Comparison of ENCODE assay signal across 18 cellular contexts in the genomic region with DNA sequence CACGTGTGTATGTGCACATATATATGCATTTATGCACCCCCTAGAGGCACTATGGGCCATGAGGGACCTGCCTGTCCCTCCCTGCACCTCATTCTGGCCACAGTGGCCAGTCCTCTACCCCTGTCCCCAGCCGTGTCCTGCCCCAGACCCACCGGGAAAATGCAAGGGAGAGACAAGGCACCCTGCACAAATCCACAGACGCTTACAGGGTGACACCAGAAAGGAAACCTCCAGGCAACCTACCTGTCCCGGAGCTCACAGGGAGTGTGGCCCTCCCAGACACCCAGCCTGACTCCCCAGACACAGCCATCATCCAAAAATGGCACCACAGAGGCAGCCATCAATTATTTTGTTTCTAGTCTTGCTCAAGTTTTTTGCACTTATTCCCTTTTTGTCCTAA.
DNase-seq lines count a peak whose midpoint lies in the region; ATAC-seq and TF ChIP-seq lines count a peak whose summit lies in the region.
"Had no signal": no experiment of that assay in that cellular context is flagged by ENCODE, and none has a peak within 500 bp of the region (broad histone marks: within the 10 kb centered on the region; RNA-seq: fewer than 3 reads in every experiment).

No MANE protein-coding gene starts in this region.

- no peak overlapping the region for H3K4me3 Mint-ChIP-seq in progenitor cell of endocrine pancreas (ENCODE audit: low read depth)
- H3K4me3 Mint-ChIP-seq in natural killer cell = no peak overlapping the region
- H3K4me3 Mint-ChIP-seq: IgD-negative memory B cell had no signal

- peaks cover 53% of the 10 kb centered on the region for H4K20me1 ChIP-seq in PC-3 (ENCODE audit: low read length)

- H3K36me3 Mint-ChIP-seq in progenitor cell of endocrine pancreas (ENCODE audit: insufficient read depth) (peaks cover 2% of the 10 kb centered on the region), natural killer cell (no peaks in the 10 kb centered on the region)
- H3K36me3 Mint-ChIP-seq: IgD-negative memory B cell had no signal

- H3K27me3 Mint-ChIP-seq in progenitor cell of endocrine pancreas = peaks cover 2% of the 10 kb centered on the region
- H3K27me3 Mint-ChIP-seq in natural killer cell (ENCODE audit: low read depth in 2 of 2) = no peaks in the 10 kb centered on the region

- H3K9ac ChIP-seq in PC-3 (ENCODE audit: low read length) (0 out of 2 replicates have a peak overlapping the region, but pooled peaks have one; percentile 26), colonic mucosa (ENCODE audit: low read depth in 2 of 2, low read length in 2 of 2) (peak overlapping the region in 1 of 2 donors; percentile 62)
- H3K9ac ChIP-seq: GM23248 had no signal

- H3K4me2 ChIP-seq in PC-3 (ENCODE audit: low read length) = peak overlapping the region; percentile 28; the same call in 1 of the 2 replicates

- H3K27ac ChIP-seq in 22Rv1 (peak overlapping the region; percentile 47), PC-3 (ENCODE audit: low read length) (peak overlapping the region; percentile 67), colonic mucosa (peak overlapping the region; percentile 62), heart right ventricle (no peak overlapping the region)
- H3K27ac ChIP-seq: GM23248 had no signal

- TF ChIP-seq CTCF in 22Rv1 (IDR thresholded peaks at IDR 0.05) (no peak), PC-3 (conservative IDR thresholded peaks at IDR 0.05; ENCODE audit: low read depth, low read length) (0 out of 2 replicates have a peak, but pooled peaks have one; percentile 28), colonic mucosa (IDR thresholded peaks at IDR 0.05) (no peak), progenitor cell of endocrine pancreas (IDR thresholded peaks at IDR 0.05; ENCODE audit: unreplicated experiment) (no peak), natural killer cell (IDR thresholded peaks at IDR 0.05) (no peak), heart right ventricle (IDR thresholded peaks at IDR 0.05) (no peak)

- H3K9me3 ChIP-seq in PC-3 (ENCODE audit: low read length) (no peaks in the 10 kb centered on the region), colonic mucosa (no peaks in the 10 kb centered on the region), heart right ventricle (no peaks in the 10 kb centered on the region)
- H3K9me3 ChIP-seq: HAP-1 had no signal

- H3K27me3 ChIP-seq in PC-3 (ENCODE audit: low read length) = no peaks in the 10 kb centered on the region
- H3K27me3 ChIP-seq in colonic mucosa = no peaks in the 10 kb centered on the region
- peaks cover 0 to 27% (median 8%) of the 10 kb centered on the region in 7 donors for H3K27me3 ChIP-seq in heart right ventricle

- WGBS in heart right ventricle, 2 donors = 72 to 74% methylated on average over 5 of the region's 5 CpGs

- H3K36me3 ChIP-seq in PC-3 (ENCODE audit: low read depth, low read length) = peaks cover 5% of the 10 kb centered on the region; the same call in 1 of the 2 replicates
- H3K36me3 ChIP-seq in colonic mucosa = no peaks in the 10 kb centered on the region
- H3K36me3 ChIP-seq in heart right ventricle = no peaks in the 10 kb centered on the region
- H3K36me3 ChIP-seq: HAP-1 had no signal

- intact Hi-C loops in PC-3 (cut with micrococcal nuclease) = loop anchor here (1.0 to 2.0 kb wide), 3 partner anchors 54 to 628 kb away; no protein-coding TSS in a partner anchor
- intact Hi-C loops in colonic mucosa (cut with DNase I) = loop anchor here (5.0 to 10.0 kb wide), 2 partner anchors 96 to 624 kb away; no protein-coding TSS in a partner anchor
- intact Hi-C loops in natural killer cell (cut with micrococcal nuclease) = no loop called here
- intact Hi-C loops in heart right ventricle (cut with DNase I) = loop anchor here in 7 of 10 donors (5.0 to 10.0 kb wide), 5 partner anchors 164 to 614 kb away; no protein-coding TSS in a partner anchor

- no peak overlapping the region for H2AFZ ChIP-seq in PC-3 (ENCODE audit: low read length)
- H2AFZ ChIP-seq: GM23248 had no signal

- H3K27ac Mint-ChIP-seq in progenitor cell of endocrine pancreas (peak overlapping the region; percentile 13), natural killer cell (no peak overlapping the region)
- H3K27ac Mint-ChIP-seq: IgD-negative memory B cell had no signal

- H3K9me3 Mint-ChIP-seq in progenitor cell of endocrine pancreas (ENCODE audit: low read depth) (no peaks in the 10 kb centered on the region), natural killer cell (no peaks in the 10 kb centered on the region)
- H3K9me3 Mint-ChIP-seq: IgD-negative memory B cell had no signal

- no peaks in the 10 kb centered on the region for H3F3A ChIP-seq in PC-3 (ENCODE audit: low read length, unreplicated experiment)

- H3K4me3 ChIP-seq in PC-3 (ENCODE audit: low read length) = no peak overlapping the region
- H3K4me3 ChIP-seq in colonic mucosa = no peak overlapping the region
- no peak overlapping the region for H3K4me3 ChIP-seq in heart right ventricle
- H3K4me3 ChIP-seq: GM23248, HAP-1 had no signal

- DNase-seq in PC-3 (no peak), colonic mucosa (no peak), progenitor cell of endocrine pancreas (ENCODE audit: low spot score, unreplicated experiment) (no peak), natural killer cell (no peak), heart right ventricle (no peak)
- DNase-seq: 8988T; DMS79; NCI-H1105; NCI-H2029 treated with DMSO at 0.1 percent for 48 hours; NCI-H226; NK-92 treated with Interleukin-12 subunit alpha and Interleukin-12 subunit beta, amount 100 ng/mL, for 24 hours; Right ventricle myocardium superior had no signal

- ATAC-seq in PC-3 (no peak; the same call in 1 of the 2 replicates), natural killer cell (no peak), HG02678 (IDR thresholded peaks at IDR 0.05; ENCODE audit: unreplicated experiment) (no peak), HG03159 (IDR thresholded peaks at IDR 0.05; ENCODE audit: unreplicated experiment) (no peak), heart right ventricle (no peak)

- H3K4me1 Mint-ChIP-seq in progenitor cell of endocrine pancreas (ENCODE audit: low read depth) = peaks cover 27% of the 10 kb centered on the region
- no peaks in the 10 kb centered on the region for H3K4me1 Mint-ChIP-seq in natural killer cell

- H3K79me2 ChIP-seq in PC-3 (ENCODE audit: low read length) = peaks cover 94% of the 10 kb centered on the region

- BruUV-seq in PC-3 (replicated peaks; lab: Mats Ljungman, UMichigan) = no TSS peak

- no peaks in the 10 kb centered on the region for H3K9me2 ChIP-seq in PC-3 (replicated peaks; ENCODE audit: low read length)

- CTCF ChIA-PET in PC-3 (lab: Charles Lee) = interaction anchor here (0.6 to 1.5 kb wide), 16 partner anchors 19 to 1947 kb away, joined by 3 to 60 read pairs (median 4); no protein-coding TSS in a partner anchor

- H3K4me1 ChIP-seq in PC-3 (ENCODE audit: insufficient read depth, low read length) = peaks cover 15% of the 10 kb centered on the region
- H3K4me1 ChIP-seq in colonic mucosa = peaks cover 5% of the 10 kb centered on the region
- H3K4me1 ChIP-seq in heart right ventricle = no peaks in the 10 kb centered on the region
- H3K4me1 ChIP-seq: HAP-1 had no signal

- POLR2A ChIA-PET in PC-3 (lab: Charles Lee; ENCODE audit: unreplicated experiment) = no interaction called here

Comparison
In these comparisons a context has a peak if more than half of its experiments do, and no peak if none do; other contexts are left out.
1. H3K27ac ChIP-seq: peak in 22Rv1 (single experiment), PC-3 (single experiment) and colonic mucosa (single experiment); none in heart right ventricle (0 of 10).